Comparison of ENCODE assay signal across 8 cellular contexts in genomic region chr13:31160857-31161582, GRCh38. TPM values are rescaled to one million over a fixed set of nuclear protein-coding genes. Genes with fewer than 3 reads are reported as not detected.
DNase-seq lines count a peak whose midpoint lies in the region; ATAC-seq, FAIRE-seq and TF ChIP-seq lines count a peak whose summit lies in the region.

No MANE protein-coding gene starts in this region.

- DNase-seq in COLO829 (ENCODE audit: low spot score) (peak; percentile 25), T-helper 9 cell (peak; percentile 25), K562 (ENCODE audit: extremely low read depth in 1 of 4, low spot score in 3 of 4) (peak; percentile 9 to 68 (median 26)), skeletal muscle cell (ENCODE audit: low read depth) (peak; percentile 41), urothelium cell line (ENCODE audit: low spot score) (no peak)
- no peak for DNase-seq in Jurkat, Clone E6-1 (ENCODE audit: low read depth, low spot score)

- H3K36me3 ChIP-seq in K562 (ENCODE audit: control insufficient read depth, insufficient read depth, low read length), result peaks cover 27% of the 10 kb centered on the region; the same call in 1 of the 3 replicates
- H3K36me3 ChIP-seq in iPS-18a (ENCODE audit: control insufficient read depth, low read depth, low read length), result peaks cover 17% of the 10 kb centered on the region

- POLR2A ChIA-PET in K562 (lab: Yijun Ruan, JAX), result interaction anchor here (0.9 to 1.1 kb wide), 4 partner anchors 12 to 40 kb away, joined by 3 to 5 read pairs (median 3); no protein-coding TSS in a partner anchor

- TF ChIP-seq POLR2A in K562 (conservative IDR thresholded peaks at IDR 0.05), result no peak

- in situ Hi-C loops in K562 (cut with MboI), result no loop called here

- no peak for TF ChIP-seq CTCF in K562 (IDR thresholded peaks at IDR 0.05 in 2 of 3, conservative IDR thresholded peaks at IDR 0.05 in 1 of 3; ENCODE audit: insufficient read depth in 2 of 3, low read depth in 1 of 3, low read length in 3 of 3)

- H3K4me1 ChIP-seq in K562 (replicated peaks in 1 of 2; ENCODE audit: control insufficient read depth in 2 of 2, insufficient read depth in 2 of 2, low read length in 2 of 2) (peaks cover 0 to 12% of the 10 kb centered on the region in 2 experiments; a peak in 1 of 5 replicates), iPS-18a (ENCODE audit: control insufficient read depth, low read depth, low read length) (peaks cover 16% of the 10 kb centered on the region)

- H2AFZ ChIP-seq in K562 (ENCODE audit: low read depth, low read length), result peak overlapping the region; percentile 68

- no peak for TF ChIP-seq RAD21 in K562 (CRISPR knock-in tag; conservative IDR thresholded peaks at IDR 0.05 in 1 of 2, IDR thresholded peaks at IDR 0.05 in 1 of 2)

- peak overlapping the region; percentile 86 for H3K4me3 ChIP-seq in Jurkat, Clone E6-1 (ENCODE audit: low read length)
- H3K4me3 ChIP-seq in K562, result peak overlapping the region; percentile 85
- peak overlapping the region; percentile 93 for H3K4me3 ChIP-seq in iPS-18a (ENCODE audit: low read length)
- peak overlapping the region; percentile 62 for H3K4me3 ChIP-seq in skeletal muscle cell (ENCODE audit: low read depth, low read length)

- intact Hi-C loops in K562 (cut with micrococcal nuclease), result loop anchor here (5.0 kb wide), 1 partner anchor 41 kb away; no protein-coding TSS in a partner anchor

- CTCF ChIA-PET in K562 (lab: Yijun Ruan, JAX; ENCODE audit: low intra/inter-chr PET ratio), result no interaction called here

- FAIRE-seq in K562 (lab: Jason Lieb, UNC) (no peak), urothelium cell line (lab: Jason Lieb, UNC) (no peak)

- peak overlapping the region; percentile 72 for H3K27ac ChIP-seq in K562 (ENCODE audit: extremely low read depth, low read depth, low read length)
- peak overlapping the region; percentile 18 for H3K27ac ChIP-seq in iPS-18a (ENCODE audit: low read length)

- H3K27me3 ChIP-seq in K562 (ENCODE audit: control insufficient read depth in 2 of 2, insufficient read depth in 2 of 2, low read length in 2 of 2) (no peaks in the 10 kb centered on the region), iPS-18a (ENCODE audit: control insufficient read depth, insufficient read depth, low read length) (no peaks in the 10 kb centered on the region)

- no TSS peak for BruUV-seq in K562 (replicated peaks; lab: Mats Ljungman, UMichigan)

- ATAC-seq in GM21381 (IDR thresholded peaks at IDR 0.05; ENCODE audit: unreplicated experiment) (peak; percentile 24), K562 (peak; percentile 62)

- H3K4me2 ChIP-seq in K562 (ENCODE audit: insufficient read depth, low read length), result peak overlapping the region; percentile 80

- H3K9me1 ChIP-seq in K562 (ENCODE audit: control insufficient read depth, insufficient read depth, low read length), result no peaks in the 10 kb centered on the region

- H4K20me1 ChIP-seq in K562 (replicated peaks; ENCODE audit: control insufficient read depth, insufficient read depth, low read length), result no peaks in the 10 kb centered on the region

- peaks cover 63% of the 10 kb centered on the region for H3K79me2 ChIP-seq in K562 (ENCODE audit: control insufficient read depth, insufficient read depth, low read length)

- 0% methylated on average over 27 of the region's 53 CpGs for WGBS in K562 (ENCODE audit: insufficient coverage, low coverage, missing lambda C conversion rate)

- H3K9ac ChIP-seq in K562 (ENCODE audit: insufficient read depth in 1 of 2, low read depth in 2 of 2, low read length in 2 of 2), result peak overlapping the region; percentile 66 to 89
- H3K9ac ChIP-seq in iPS-18a (ENCODE audit: low read length), result peak overlapping the region; percentile 89

- H3K9me3 ChIP-seq in K562 (replicated peaks; ENCODE audit: control insufficient read depth, insufficient read depth, low read depth, low read length), result no peaks in the 10 kb centered on the region
- no peaks in the 10 kb centered on the region for H3K9me3 ChIP-seq in iPS-18a (ENCODE audit: control insufficient read depth, low read depth, low read length)

- TF ChIP-seq EP300 in K562 (IDR thresholded peaks at IDR 0.05; ENCODE audit: low read length), result no peak

TF ChIP-seq in K562, 482 proteins besides CTCF, POLR2A, EP300 and RAD21 (continues in another document):
- TF ChIP-seq PRMT5 (CRISPR knock-in tag; IDR thresholded peaks at IDR 0.05) (no peak), ELK3 (CRISPR knock-in tag; IDR thresholded peaks at IDR 0.05) (no peak), ZNF76 (CRISPR knock-in tag; IDR thresholded peaks at IDR 0.05; ENCODE audit: borderline replicate concordance) (no peak), KLF1 (tag; IDR thresholded peaks at IDR 0.05) (no peak), CHD1 (IDR thresholded peaks at IDR 0.05; ENCODE audit: low read length) (peak; percentile 33), MYC (IDR thresholded peaks at IDR 0.05; ENCODE audit: low read depth, low read length) (no peak), MYC (CRISPR knock-in tag; IDR thresholded peaks at IDR 0.05; ENCODE audit: borderline replicate concordance, low read depth) (no peak), HDAC8 (tag; IDR thresholded peaks at IDR 0.05) (no peak), UBTF (IDR thresholded peaks at IDR 0.05; ENCODE audit: borderline replicate concordance in 1 of 2, low read depth in 2 of 2, low read length in 2 of 2) (0 out of 4 replicates have a peak, but pooled peaks of 1 of the 2 experiments have one; percentile 61)

RNA-seq across cellular contexts. Expression of gene HSPH1, which starts 0.7 kb away (rescaled TPM):
- 136 TPM for polyA plus RNA-seq in Jurkat, Clone E6-1 (2012; ENCODE audit: insufficient read depth, insufficient read length)
- total RNA-seq in K562 (2011; cell fraction: chromatin; rRNA removed; ENCODE audit: low replicate concordance), result 14.4 and 53.8 TPM in 2 replicates
- total RNA-seq in K562 (2011; cell fraction: nucleolus; rRNA removed), result 8.6 and 8.7 TPM in 2 replicates
- total RNA-seq in K562 (2011; cell fraction: nucleoplasm; rRNA removed), result 17.5 and 33.6 TPM in 2 replicates
- total RNA-seq in K562 (2014; rRNA removed) (60.8 and 64.7 TPM in 2 replicates), K562 (2014; rRNA removed; fragmentation: Illumina TruSeq; extraction: Trizol) (100 and 105 TPM in 2 replicates), K562 (2015; rRNA removed; fragmentation: Illumina TruSeq; extraction: Trizol) (102 and 104 TPM in 2 replicates), K562 (2021) (103 and 107 TPM in 2 replicates)
- polyA plus RNA-seq in K562 (2011; rRNA removed) (35.9 and 61.4 TPM in 2 replicates), K562 (2014; fragmentation: Illumina TruSeq; extraction: Trizol) (82.3 and 104 TPM in 2 replicates), K562 (2014; fragmentation: Nextera tagmentation; extraction: Ambion mirVana) (10 to 100 TPM; 34.6 to 53.4 TPM), K562 (2014; rRNA removed) (57.7 and 76.0 TPM in 2 replicates)
- polyA plus RNA-seq in K562 (2011; cell fraction: cytosol; rRNA removed), result 11.2 and 11.6 TPM in 2 replicates
- polyA plus RNA-seq in K562 (2011; cell fraction: nucleus; rRNA removed), result 16.8 and 20.0 TPM in 2 replicates
- polyA plus RNA-seq in K562 (2012), result 34.8 and 97.5 TPM in 2 replicates
- polyA minus RNA-seq in K562 (2011; rRNA and poly(A)+ RNA removed), result 65.6 and 75.7 TPM in 2 replicates
- polyA minus RNA-seq in K562 (2011; cell fraction: cytosol; rRNA and poly(A)+ RNA removed), result 25.3 and 36.4 TPM in 2 replicates
- 26.0 and 47.8 TPM in 2 replicates for polyA minus RNA-seq in K562 (2011; cell fraction: nucleus; rRNA and poly(A)+ RNA removed)

RNA-seq across cellular contexts. Expression of gene B3GLCT, which starts 38.8 kb away (rescaled TPM):
- polyA plus RNA-seq in Jurkat, Clone E6-1 (2012; ENCODE audit: insufficient read depth, insufficient read length), result 5.4 TPM
- total RNA-seq in K562 (2011; cell fraction: chromatin; rRNA removed; ENCODE audit: low replicate concordance), result 2.7 and 4.9 TPM in 2 replicates
- total RNA-seq in K562 (2011; cell fraction: nucleolus; rRNA removed), result 3.3 TPM in 2 replicates
- 4.6 and 6.6 TPM in 2 replicates for total RNA-seq in K562 (2011; cell fraction: nucleoplasm; rRNA removed)
- total RNA-seq in K562 (2014; rRNA removed), result 2.2 and 3.1 TPM in 2 replicates
- total RNA-seq in K562 (2014; rRNA removed; fragmentation: Illumina TruSeq; extraction: Trizol), result 4.8 and 5.1 TPM in 2 replicates
- 4.1 and 4.8 TPM in 2 replicates for total RNA-seq in K562 (2015; rRNA removed; fragmentation: Illumina TruSeq; extraction: Trizol)
- total RNA-seq in K562 (2021), result 3.5 TPM in 2 replicates
- polyA plus RNA-seq in K562 (2011; rRNA removed), result 1.6 and 2.8 TPM in 2 replicates
- 0.86 and 1.3 TPM in 2 replicates for polyA plus RNA-seq in K562 (2011; cell fraction: cytosol; rRNA removed)
- polyA plus RNA-seq in K562 (2011; cell fraction: nucleus; rRNA removed), result 1.5 and 1.6 TPM in 2 replicates
- polyA plus RNA-seq in K562 (2012), result 2.2 and 2.5 TPM in 2 replicates
- polyA plus RNA-seq in K562 (2014; fragmentation: Illumina TruSeq; extraction: Trizol), result 3.0 and 3.6 TPM in 2 replicates
- polyA plus RNA-seq in K562 (2014; fragmentation: Nextera tagmentation; extraction: Ambion mirVana), result 1 to 10 TPM; 1.1 to 1.5 TPM
- 2.4 and 2.9 TPM in 2 replicates for polyA plus RNA-seq in K562 (2014; rRNA removed)
- polyA minus RNA-seq in K562 (2011; rRNA and poly(A)+ RNA removed), result 4.0 and 4.3 TPM in 2 replicates
- 1.6 and 1.9 TPM in 2 replicates for polyA minus RNA-seq in K562 (2011; cell fraction: cytosol; rRNA and poly(A)+ RNA removed)
- 1.5 and 2.6 TPM in 2 replicates for polyA minus RNA-seq in K562 (2011; cell fraction: nucleus; rRNA and poly(A)+ RNA removed)

Comparison
In these comparisons a context has a peak if more than half of its experiments do, and no peak if none do; other contexts are left out.
1. DNase-seq: peak in COLO829 (single experiment), T-helper 9 cell (single experiment), K562 (4 of 4) and skeletal muscle cell (single experiment); none in Jurkat, Clone E6-1 (single experiment) and urothelium cell line (single experiment).
2. Peak in every context shown above with its lines, with median percentiles within 50 percentile points of each other: H3K4me3 ChIP-seq.